Comparison of ENCODE assay signal across 24 cellular contexts in genomic region chr2:88179228-88179679, GRCh38. TPM values are rescaled to one million over a fixed set of nuclear protein-coding genes. Genes with fewer than 3 reads are reported as not detected.
"Had no signal": no experiment of that assay in that cellular context is flagged by ENCODE, and none has a peak within 500 bp of the region (broad histone marks: within the 10 kb centered on the region; RNA-seq: fewer than 3 reads in every experiment).

No MANE protein-coding gene starts in this region.

- ATAC-seq: activated T-cell treated with anti-CD3 and anti-CD28 coated beads, Interleukin-2, amount 50 U/mL, for 4 hours; effector memory CD8-positive, alpha-beta T cell; upper lobe of right lung had no signal

- H3K27ac Mint-ChIP-seq: activated naive CD8-positive, alpha-beta T cell treated with anti-CD3 and anti-CD28 coated beads for 36 hours had no signal

- DNase-seq: activated CD4-positive, alpha-beta T cell treated with anti-CD3 and anti-CD28 coated beads for 1 hour; activated CD8-positive, alpha-beta memory T cell treated with anti-CD3 and anti-CD28 coated beads, Interleukin-2, amount 50 U/mL, for 48 hours; activated naive CD4-positive, alpha-beta T cell treated with Interleukin-2 at 50 U/mL for 16 hours; activated naive CD8-positive, alpha-beta T cell treated with anti-CD3 and anti-CD28 coated beads for 36 hours; activated T-cell treated with anti-CD3 and anti-CD28 coated beads, Interleukin-2, amount 50 U/mL, for 4 hours; colonic mucosa; dorsolateral prefrontal cortex; effector memory CD8-positive, alpha-beta T cell; hypothalamus; occipital lobe; posterior cingulate gyrus; spleen; stimulated activated CD4-positive, alpha-beta T cell treated with anti-CD3 and anti-CD28 coated beads, Interleukin-4, amount 100 ng/mL, for 24 hours; stimulated activated naive CD4-positive, alpha-beta T cell treated with Interleukin-2 at 50 U/mL for 16 hours; T-helper 1 cell; T-helper 9 cell; upper lobe of right lung had no signal

- H3K27me3 ChIP-seq: colonic mucosa, dorsolateral prefrontal cortex, esophagus muscularis mucosa, spleen, upper lobe of right lung had no signal

- H3K36me3 ChIP-seq: colonic mucosa had no signal

- H3K4me3 Mint-ChIP-seq: activated naive CD8-positive, alpha-beta T cell treated with anti-CD3 and anti-CD28 coated beads for 36 hours; activated T-cell treated with anti-CD3 and anti-CD28 coated beads, Interleukin-2, amount 50 U/mL, for 4 hours; effector memory CD8-positive, alpha-beta T cell had no signal

- H3K4me3 ChIP-seq: colonic mucosa, dorsolateral prefrontal cortex, esophagus muscularis mucosa, lung, spleen, upper lobe of right lung had no signal

- H3K27me3 Mint-ChIP-seq: activated naive CD8-positive, alpha-beta T cell treated with anti-CD3 and anti-CD28 coated beads for 36 hours had no signal

- H3K27ac ChIP-seq: colonic mucosa, dorsolateral prefrontal cortex, esophagus muscularis mucosa, spleen, upper lobe of right lung had no signal

- H3K9me3 ChIP-seq: colonic mucosa, esophagus muscularis mucosa, spleen, upper lobe of right lung had no signal

- H3K4me1 ChIP-seq: colonic mucosa, upper lobe of right lung had no signal

RNA-seq across cellular contexts. Expression of gene FABP1, which starts 51.4 kb away (rescaled TPM):
- total RNA-seq: activated CD8-positive, alpha-beta memory T cell treated with anti-CD3 and anti-CD28 coated beads for 36 hours; activated naive CD8-positive, alpha-beta T cell treated with anti-CD3 and anti-CD28 coated beads for 36 hours; bronchial epithelial cell; endothelial cell of umbilical vein; frontal cortex; occipital lobe; spleen; subcutaneous adipose tissue; upper lobe of right lung had no signal
